Comparison of ENCODE assay signal across 15 cellular contexts in genomic region chr2:238241970-238242369, GRCh38. TPM values are rescaled to one million over a fixed set of nuclear protein-coding genes. Genes with fewer than 3 reads are reported as not detected.
DNase-seq lines count a peak whose midpoint lies in the region; ATAC-seq and TF ChIP-seq lines count a peak whose summit lies in the region.
"Had no signal": no experiment of that assay in that cellular context is flagged by ENCODE, and none has a peak within 500 bp of the region (broad histone marks: within the 10 kb centered on the region; RNA-seq: fewer than 3 reads in every experiment).

No MANE protein-coding gene starts in this region.

- H3K4me1 ChIP-seq in psoas muscle (peaks cover 40% of the 10 kb centered on the region), colonic mucosa (peaks cover 15% of the 10 kb centered on the region)
- H3K4me1 ChIP-seq in effector memory CD4-positive, alpha-beta T cell (ENCODE audit: control insufficient read depth, insufficient read depth, low read length, poor library complexity, severe bottlenecking), result peaks cover 13% of the 10 kb centered on the region

- H3K27ac ChIP-seq in psoas muscle (peak overlapping the region; percentile 82), colonic mucosa (no peak overlapping the region)
- H3K27ac ChIP-seq in effector memory CD4-positive, alpha-beta T cell (ENCODE audit: insufficient read depth, low read length, poor library complexity, severe bottlenecking), result no peak overlapping the region

- intact Hi-C loops in psoas muscle (cut with DNase I) (no loop called here), colonic mucosa (cut with DNase I) (no loop called here)

- H3K4me3 ChIP-seq in fibroblast of mammary gland (ENCODE audit: control insufficient read depth, low read depth, low read length) (no peak overlapping the region), psoas muscle (no peak overlapping the region), colonic mucosa (no peak overlapping the region)
- H3K4me3 ChIP-seq in effector memory CD4-positive, alpha-beta T cell (ENCODE audit: insufficient read depth, low read depth, low read length, poor library complexity, severe bottlenecking), result no peak overlapping the region
- H3K4me3 ChIP-seq: upper lobe of left lung had no signal

- 83 to 88% (median 87%) methylated on average over 2 of the region's 2 CpGs for WGBS in psoas muscle, 3 donors

- ATAC-seq in psoas muscle (no peak), left lobe of liver (no peak)

- no peak for TF ChIP-seq CTCF in fibroblast of mammary gland (conservative IDR thresholded peaks at IDR 0.05; ENCODE audit: control insufficient read depth, insufficient read depth, low read depth, low read length)
- TF ChIP-seq CTCF in psoas muscle (IDR thresholded peaks at IDR 0.05), result no peak
- TF ChIP-seq CTCF in colonic mucosa (IDR thresholded peaks at IDR 0.05), result no peak

- H3K9me3 ChIP-seq in psoas muscle (no peaks in the 10 kb centered on the region), colonic mucosa (no peaks in the 10 kb centered on the region)
- no peaks in the 10 kb centered on the region for H3K9me3 ChIP-seq in effector memory CD4-positive, alpha-beta T cell (ENCODE audit: control insufficient read depth, low read length)
- H3K9me3 ChIP-seq: upper lobe of left lung had no signal

- peaks cover 0 to 20% of the 10 kb centered on the region in 2 donors for H3K36me3 ChIP-seq in psoas muscle (ENCODE audit: insufficient read depth in 1 of 2, low read depth in 1 of 2)
- H3K36me3 ChIP-seq in effector memory CD4-positive, alpha-beta T cell (ENCODE audit: control insufficient read depth, insufficient read depth, low read length), result no peaks in the 10 kb centered on the region
- no peaks in the 10 kb centered on the region for H3K36me3 ChIP-seq in colonic mucosa

- DNase-seq in SIG-M5 treated with dmso at 0.1 percent for 504 hours (lab: John Stamatoyannopoulos, UW; ENCODE audit: unreplicated experiment) (peak; percentile 42), SIG-M5 (lab: John Stamatoyannopoulos, UW) (no peak), MV-4-11 (lab: John Stamatoyannopoulos, UW) (peak; percentile 36), fibroblast of mammary gland (ENCODE audit: low read depth) (peak; percentile 17), psoas muscle (no peak), left lobe of liver (ENCODE audit: low spot score) (no peak), colonic mucosa (no peak)
- DNase-seq in effector memory CD4-positive, alpha-beta T cell, result no peak
- DNase-seq: ACHN; activated effector memory CD4-positive, alpha-beta T cell treated with Interleukin-2 at 50 U/mL for 16 hours; head of caudate nucleus; NCI-H1048; NCI-H510A treated with DMSO at 0.1 percent for 48 hours; occipital lobe; upper lobe of left lung had no signal

- peaks cover 0 to 2% (median 0%) of the 10 kb centered on the region in 3 donors for H3K27me3 ChIP-seq in psoas muscle (ENCODE audit: insufficient read depth in 3 of 3, low read length in 2 of 3)
- H3K27me3 ChIP-seq in effector memory CD4-positive, alpha-beta T cell (replicated peaks; ENCODE audit: control insufficient read depth, insufficient read depth, low read length, poor library complexity, severe bottlenecking), result no peaks in the 10 kb centered on the region
- H3K27me3 ChIP-seq in colonic mucosa, result peaks cover 3% of the 10 kb centered on the region

- H3K9ac ChIP-seq in colonic mucosa (ENCODE audit: low read depth in 2 of 2, low read length in 2 of 2), result no peak overlapping the region

RNA-seq across cellular contexts. Expression of gene HES6, which starts 2.1 kb away (rescaled TPM):
- total RNA-seq in psoas muscle (10 to 100 TPM in 2 of 4 donors, 1 to 10 TPM in 2; 4.1 to 13.1 (median 10.9) TPM), left lobe of liver (5.3 TPM), colonic mucosa (10 to 100 TPM; 55.6 to 79.5 TPM)
- polyA plus RNA-seq in psoas muscle, result 10 to 100 TPM; 35.7 to 54.5 (median 40.6) TPM

RNA-seq across cellular contexts. Expression of gene ILKAP, which starts 38.5 kb away (rescaled TPM):
- total RNA-seq in psoas muscle, result 10 to 100 TPM; 31.8 to 43.8 (median 39.3) TPM
- 10 to 100 TPM; 55.2 to 66.6 (median 58.4) TPM for polyA plus RNA-seq in psoas muscle
- 20.1 TPM for total RNA-seq in left lobe of liver
- total RNA-seq in colonic mucosa, result 10 to 100 TPM; 27.8 to 50.3 TPM

RNA-seq across cellular contexts. Expression of gene PER2, which starts 46.4 kb away (rescaled TPM):
- total RNA-seq in psoas muscle (10 to 100 TPM in 3 of 4 donors, 1 to 10 TPM in 1; 7.8 to 20.7 (median 13.1) TPM), left lobe of liver (8.0 TPM), colonic mucosa (10 to 100 TPM; 22.1 to 29.2 TPM)
- 1 to 10 TPM; 1.9 to 2.5 (median 2.4) TPM for polyA plus RNA-seq in psoas muscle

Comparison
In these comparisons a context has a peak if more than half of its experiments do, and no peak if none do; other contexts are left out.
1. DNase-seq: peak in SIG-M5 treated with dmso at 0.1 percent for 504 hours (single experiment), MV-4-11 (single experiment) and fibroblast of mammary gland (single experiment); none in SIG-M5 (single experiment), psoas muscle (0 of 2), effector memory CD4-positive, alpha-beta T cell (0 of 3), left lobe of liver (single experiment) and colonic mucosa (single experiment).